In the genomic region with DNA sequence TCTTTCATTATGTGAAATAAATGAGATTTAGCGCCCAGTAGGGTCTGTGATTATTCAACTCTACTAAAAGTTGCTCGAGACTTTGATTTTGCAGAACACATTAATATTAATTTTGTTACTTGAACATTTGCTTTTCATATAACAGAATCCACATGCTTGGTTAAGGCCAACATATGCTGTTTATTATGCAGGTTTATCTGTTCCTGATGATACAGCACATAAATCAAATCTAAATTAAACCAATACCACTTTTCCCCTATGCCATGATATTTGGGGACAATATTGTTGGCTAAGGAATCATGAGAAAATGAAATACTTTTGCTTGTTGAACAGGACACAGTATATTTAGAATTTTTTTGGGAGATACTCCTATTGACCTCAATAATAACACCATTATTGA, we compare ENCODE assay signal across 28 cellular contexts.
"Had no signal": no experiment of that assay in that cellular context is flagged by ENCODE, and none has a peak within 500 bp of the region (broad histone marks: within the 10 kb centered on the region; RNA-seq: fewer than 3 reads in every experiment).

No MANE protein-coding gene starts in this region.

- H3K36me3 ChIP-seq: stomach, suprapubic skin, thoracic aorta, thyroid gland, tibial artery, tibial nerve, transverse colon, upper lobe of left lung, upper lobe of right lung, uterus, vagina had no signal

- H3K27me3 ChIP-seq: stomach, suprapubic skin, testis, thyroid gland, tibial artery, tibial nerve, transverse colon, upper lobe of left lung, upper lobe of right lung, uterus, vagina had no signal

- H3K27me3 Mint-ChIP-seq: stimulated activated memory B cell treated with anti-CD40 and anti-IgM and Interleukin-4, amounts not matched to agents 10 μg/mL and 1 μg/mL and 100 μg/mL, for 72 hours; stimulated activated naive B cell treated with anti-CD40 and anti-IgM and Interleukin-4, amounts not matched to agents 10 μg/mL and 1 μg/mL and 100 μg/mL, for 72 hours; stimulated activated naive CD8-positive, alpha-beta T cell treated with anti-CD3 and anti-CD28 coated beads, Interleukin-15, amount 100 ng/mL, for 72 hours; stimulated activated naive CD8-positive, alpha-beta T cell treated with anti-CD3 and anti-CD28 coated beads, Interleukin-15, Interleukin-2, amounts not matched to agents 100 ng/mL and 50 ng/mL, for 24 hours; type B pancreatic cell had no signal

- H3K27ac Mint-ChIP-seq: stimulated activated effector memory CD8-positive, alpha-beta T cell treated with anti-CD3 and anti-CD28 coated beads, Interleukin-12 subunit alpha, Interleukin-12 subunit beta, amount 100 ng/mL, for 72 hours; stimulated activated memory B cell treated with anti-CD40 and anti-IgM and Interleukin-4, amounts not matched to agents 10 μg/mL and 1 μg/mL and 100 μg/mL, for 72 hours; stimulated activated naive B cell treated with anti-CD40 and anti-IgM and Interleukin-4, amounts not matched to agents 10 μg/mL and 1 μg/mL and 100 μg/mL, for 72 hours; stimulated activated naive CD8-positive, alpha-beta T cell treated with anti-CD3 and anti-CD28 coated beads, Interleukin-15, amount 100 ng/mL, for 72 hours; stimulated activated naive CD8-positive, alpha-beta T cell treated with anti-CD3 and anti-CD28 coated beads, Interleukin-15, Interleukin-2, amounts not matched to agents 100 ng/mL and 50 ng/mL, for 24 hours; type B pancreatic cell had no signal

- H3K4me3 ChIP-seq: stomach, suprapubic skin, testis, thoracic aorta, thyroid gland, tibial artery, tibial nerve, transverse colon, upper lobe of left lung, upper lobe of right lung, uterus, vagina had no signal

- H3K4me1 ChIP-seq: stomach, suprapubic skin, testis, thyroid gland, tibial artery, tibial nerve, transverse colon, upper lobe of left lung, upper lobe of right lung, uterus, vagina had no signal

- H3K4me3 Mint-ChIP-seq: stimulated activated effector memory CD8-positive, alpha-beta T cell treated with anti-CD3 and anti-CD28 coated beads, Interleukin-12 subunit alpha, Interleukin-12 subunit beta, amount 100 ng/mL, for 72 hours; stimulated activated memory B cell treated with anti-CD40 and anti-IgM and Interleukin-4, amounts not matched to agents 10 μg/mL and 1 μg/mL and 100 μg/mL, for 72 hours; stimulated activated naive B cell treated with anti-CD40 and anti-IgM and Interleukin-4, amounts not matched to agents 10 μg/mL and 1 μg/mL and 100 μg/mL, for 72 hours; stimulated activated naive CD8-positive, alpha-beta T cell treated with anti-CD3 and anti-CD28 coated beads, Interleukin-15, amount 100 ng/mL, for 72 hours; stimulated activated naive CD8-positive, alpha-beta T cell treated with anti-CD3 and anti-CD28 coated beads, Interleukin-15, Interleukin-2, amounts not matched to agents 100 ng/mL and 50 ng/mL, for 24 hours; type B pancreatic cell had no signal

- H3K9me3 ChIP-seq: stomach, suprapubic skin, testis, thoracic aorta, thyroid gland, tibial artery, tibial nerve, transverse colon, upper lobe of left lung, upper lobe of right lung, uterus, vagina had no signal

- H3K4me1 Mint-ChIP-seq: stimulated activated effector memory CD8-positive, alpha-beta T cell treated with anti-CD3 and anti-CD28 coated beads, Interleukin-12 subunit alpha, Interleukin-12 subunit beta, amount 100 ng/mL, for 72 hours; stimulated activated memory B cell treated with anti-CD40 and anti-IgM and Interleukin-4, amounts not matched to agents 10 μg/mL and 1 μg/mL and 100 μg/mL, for 72 hours; stimulated activated naive B cell treated with anti-CD40 and anti-IgM and Interleukin-4, amounts not matched to agents 10 μg/mL and 1 μg/mL and 100 μg/mL, for 72 hours; stimulated activated naive CD8-positive, alpha-beta T cell treated with anti-CD3 and anti-CD28 coated beads, Interleukin-15, amount 100 ng/mL, for 72 hours had no signal

- ATAC-seq: stimulated activated effector memory CD8-positive, alpha-beta T cell treated with anti-CD3 and anti-CD28 coated beads, Interleukin-12 subunit alpha, Interleukin-12 subunit beta, amount 100 ng/mL, for 72 hours; stimulated activated memory B cell treated with anti-CD40 and anti-IgM and Interleukin-4, amounts not matched to agents 10 μg/mL and 1 μg/mL and 100 μg/mL, for 72 hours; stimulated activated naive B cell treated with anti-CD40 and anti-IgM and Interleukin-4, amounts not matched to agents 10 μg/mL and 1 μg/mL and 100 μg/mL, for 72 hours; stimulated activated naive CD8-positive, alpha-beta T cell treated with anti-CD3 and anti-CD28 coated beads, Interleukin-15, amount 100 ng/mL, for 72 hours; stimulated activated naive CD8-positive, alpha-beta T cell treated with anti-CD3 and anti-CD28 coated beads, Interleukin-15, Interleukin-2, amounts not matched to agents 100 U/mL and 50 U/mL, for 24 hours; upper lobe of right lung had no signal

- H3K9me3 Mint-ChIP-seq: stimulated activated naive B cell treated with anti-CD40 and anti-IgM and Interleukin-4, amounts not matched to agents 10 μg/mL and 1 μg/mL and 100 μg/mL, for 72 hours had no signal

- H3K27ac ChIP-seq: stomach, suprapubic skin, testis, thoracic aorta, thyroid gland, tibial artery, tibial nerve, transverse colon, upper lobe of left lung, upper lobe of right lung, uterus, vagina had no signal

- DNase-seq: stimulated activated CD4-positive, alpha-beta T cell treated with anti-CD3 and anti-CD28 coated beads, Interleukin-2, amount 100 ng/mL, for 48 hours; stimulated activated CD4-positive, alpha-beta T cell treated with anti-CD3 and anti-CD28 coated beads, Interleukin-4, amount 100 ng/mL, for 1 hour; stimulated activated CD4-positive, alpha-beta T cell treated with anti-CD3 and anti-CD28 coated beads, Interleukin-4, amount 100 ng/mL, for 24 hours; stimulated activated CD4-positive, alpha-beta T cell treated with anti-CD3 and anti-CD28 coated beads, Interleukin-4, amount 100 ng/mL, for 4 hours; stimulated activated CD8-positive, alpha-beta memory T cell treated with anti-CD3 and anti-CD28 coated beads, Interleukin-4, amount 100 ng/mL, for 48 hours; stimulated activated naive B cell treated with anti-CD40 and anti-IgM and Interleukin-4, amounts not matched to agents 10 μg/mL and 1 μg/mL and 100 μg/mL, for 72 hours; stimulated activated naive CD4-positive, alpha-beta T cell; stimulated activated naive CD4-positive, alpha-beta T cell treated with Interleukin-2 at 50 U/mL for 16 hours; stimulated activated naive CD8-positive, alpha-beta T cell treated with anti-CD3 and anti-CD28 coated beads, Interleukin-15, amount 100 ng/mL, for 72 hours; stimulated activated naive CD8-positive, alpha-beta T cell treated with anti-CD3 and anti-CD28 coated beads, Interleukin-15, Interleukin-2, amounts not matched to agents 100 U/mL and 50 U/mL, for 24 hours; stomach; substantia nigra; testis; thyroid gland; tibial artery; transverse colon; trophoblast cell; upper lobe of left lung; upper lobe of right lung; uterus had no signal

- H3K36me3 Mint-ChIP-seq: stimulated activated effector memory CD8-positive, alpha-beta T cell treated with anti-CD3 and anti-CD28 coated beads, Interleukin-12 subunit alpha, Interleukin-12 subunit beta, amount 100 ng/mL, for 72 hours; stimulated activated memory B cell treated with anti-CD40 and anti-IgM and Interleukin-4, amounts not matched to agents 10 μg/mL and 1 μg/mL and 100 μg/mL, for 72 hours; stimulated activated naive B cell treated with anti-CD40 and anti-IgM and Interleukin-4, amounts not matched to agents 10 μg/mL and 1 μg/mL and 100 μg/mL, for 72 hours had no signal
